Comparison of ENCODE assay signal across 16 cellular contexts in the genomic region with DNA sequence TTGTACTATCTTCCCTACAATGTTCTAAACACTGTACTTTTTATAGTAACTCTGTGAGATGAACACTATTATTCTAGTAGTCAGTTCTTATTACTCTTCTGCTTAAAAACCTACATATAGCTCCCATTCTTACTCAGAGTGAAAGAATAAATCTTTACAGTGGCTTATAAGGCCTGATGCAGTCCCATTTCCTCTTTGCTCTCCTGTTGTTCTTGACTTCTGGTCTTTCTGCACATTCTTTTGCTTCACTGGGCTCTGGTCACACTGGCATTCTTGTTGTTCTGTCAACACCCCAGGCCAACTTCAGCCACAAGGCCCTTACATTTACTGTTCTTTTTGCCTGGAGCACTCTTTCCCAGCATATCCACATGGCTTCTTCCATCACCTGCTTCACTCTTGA. TPM values are rescaled to one million over a fixed set of nuclear protein-coding genes. Genes with fewer than 3 reads are reported as not detected.
A peak's percentile ranks its signal among the peaks of the same experiment; 100 is the strongest.
DNase-seq lines count a peak whose midpoint lies in the region; ATAC-seq and TF ChIP-seq lines count a peak whose summit lies in the region.
"Had no signal": no experiment of that assay in that cellular context is flagged by ENCODE, and none has a peak within 500 bp of the region (broad histone marks: within the 10 kb centered on the region; RNA-seq: fewer than 3 reads in every experiment).

No MANE protein-coding gene starts in this region.

- no peak for TF ChIP-seq CTCF in WERI-Rb-1 (IDR thresholded peaks at IDR 0.05; ENCODE audit: low read depth, low read length)

- peaks cover 11% of the 10 kb centered on the region for H3K36me3 Mint-ChIP-seq in activated T-helper 2 cell treated with anti-CD3 and anti-CD28 coated beads, Interferon-gamma antibody, Interleukin-2, Interleukin-4, amounts not matched to agents 10 μg/mL and 5 μg/mL and 100 μg/mL, durations not matched to agents 14 hours and 24 hours and 36 hours (ENCODE audit: low read depth)
- H3K36me3 Mint-ChIP-seq in activated CD4-positive, alpha-beta memory T cell treated with anti-CD3 and anti-CD28 coated beads for 36 hours: no peaks in the 10 kb centered on the region

- H3K9me3 ChIP-seq in WERI-Rb-1 (ENCODE audit: severe bottlenecking): no peaks in the 10 kb centered on the region
- H3K9me3 ChIP-seq: colonic mucosa, psoas muscle, upper lobe of right lung had no signal

- intact Hi-C loops in activated T-helper 2 cell treated with anti-CD3 and anti-CD28 coated beads, Interferon-gamma antibody, Interleukin-2, Interleukin-4, amounts not matched to agents 10 μg/mL and 5 μg/mL and 100 μg/mL, durations not matched to agents 14 hours and 24 hours and 36 hours (cut with micrococcal nuclease): loop anchor here (2.0 to 5.0 kb wide), 4 partner anchors 14 to 286 kb away; no protein-coding TSS in a partner anchor
- intact Hi-C loops in activated CD4-positive, alpha-beta memory T cell treated with anti-CD3 and anti-CD28 coated beads for 36 hours (cut with micrococcal nuclease): loop anchor here (1.0 to 10.0 kb wide), 5 partner anchors 9 to 352 kb away; no protein-coding TSS in a partner anchor

- no peaks in the 10 kb centered on the region for H3K36me3 ChIP-seq in WERI-Rb-1
- H3K36me3 ChIP-seq: colonic mucosa, upper lobe of right lung had no signal

- no peak overlapping the region for H3K27ac ChIP-seq in WERI-Rb-1
- H3K27ac ChIP-seq: colonic mucosa, psoas muscle, upper lobe of right lung, VCaP had no signal

- H3K9me3 Mint-ChIP-seq in activated T-helper 2 cell treated with anti-CD3 and anti-CD28 coated beads, Interferon-gamma antibody, Interleukin-2, Interleukin-4, amounts not matched to agents 10 μg/mL and 5 μg/mL and 100 μg/mL, durations not matched to agents 14 hours and 24 hours and 36 hours: peaks cover 11% of the 10 kb centered on the region
- no peaks in the 10 kb centered on the region for H3K9me3 Mint-ChIP-seq in activated CD4-positive, alpha-beta memory T cell treated with anti-CD3 and anti-CD28 coated beads for 36 hours
- H3K9me3 Mint-ChIP-seq: H9 had no signal

- ATAC-seq in GM19372 (IDR thresholded peaks at IDR 0.05; ENCODE audit: low read depth, unreplicated experiment) (peak; percentile 38), HG02973 (IDR thresholded peaks at IDR 0.05; ENCODE audit: unreplicated experiment) (peak; percentile 45)
- ATAC-seq: psoas muscle had no signal

- H3K27ac Mint-ChIP-seq in activated T-helper 2 cell treated with anti-CD3 and anti-CD28 coated beads, Interferon-gamma antibody, Interleukin-2, Interleukin-4, amounts not matched to agents 10 μg/mL and 5 μg/mL and 100 μg/mL, durations not matched to agents 14 hours and 24 hours and 36 hours: peak overlapping the region; percentile 24
- no peak overlapping the region for H3K27ac Mint-ChIP-seq in activated CD4-positive, alpha-beta memory T cell treated with anti-CD3 and anti-CD28 coated beads for 36 hours
- H3K27ac Mint-ChIP-seq: H9 had no signal

- DNase-seq in EH (ENCODE audit: low read depth) (peak; percentile 30), NCI-H2196 treated with DMSO at 0.1 percent for 48 hours (lab: John Stamatoyannopoulos, UW; ENCODE audit: unreplicated experiment) (no peak), WERI-Rb-1 (no peak), NCI-H1105 (lab: John Stamatoyannopoulos, UW) (no peak)
- no peak for DNase-seq in activated T-helper 2 cell treated with anti-CD3 and anti-CD28 coated beads, Interferon-gamma antibody, Interleukin-2, Interleukin-4, amounts not matched to agents 10 μg/mL and 5 μg/mL and 100 μg/mL, durations not matched to agents 14 hours and 24 hours and 36 hours (ENCODE audit: low spot score)
- DNase-seq in activated CD4-positive, alpha-beta memory T cell treated with anti-CD3 and anti-CD28 coated beads for 36 hours: no peak
- DNase-seq: colonic mucosa, foreskin fibroblast, GDM1, H9, IMR-90, psoas muscle, upper lobe of right lung had no signal

- no peak overlapping the region for H3K4me3 Mint-ChIP-seq in activated T-helper 2 cell treated with anti-CD3 and anti-CD28 coated beads, Interferon-gamma antibody, Interleukin-2, Interleukin-4, amounts not matched to agents 10 μg/mL and 5 μg/mL and 100 μg/mL, durations not matched to agents 14 hours and 24 hours and 36 hours (ENCODE audit: low read depth)
- no peak overlapping the region for H3K4me3 Mint-ChIP-seq in activated CD4-positive, alpha-beta memory T cell treated with anti-CD3 and anti-CD28 coated beads for 36 hours
- H3K4me3 Mint-ChIP-seq: H9 had no signal

- POLR2A ChIA-PET in activated CD4-positive, alpha-beta memory T cell treated with anti-CD3 and anti-CD28 coated beads for 36 hours (lab: Charles Lee): no interaction called here

- H3K27me3 ChIP-seq in WERI-Rb-1 (ENCODE audit: insufficient read depth, low read depth, severe bottlenecking): no peaks in the 10 kb centered on the region
- H3K27me3 ChIP-seq: colonic mucosa, upper lobe of right lung had no signal

- CTCF ChIA-PET in activated CD4-positive, alpha-beta memory T cell treated with anti-CD3 and anti-CD28 coated beads for 36 hours (lab: Charles Lee): no interaction called here

- no peak overlapping the region for H3K4me3 ChIP-seq in WERI-Rb-1 (ENCODE audit: low read depth, low read length)
- H3K4me3 ChIP-seq: colonic mucosa, psoas muscle, upper lobe of right lung had no signal

- no peaks in the 10 kb centered on the region for H3K27me3 Mint-ChIP-seq in activated T-helper 2 cell treated with anti-CD3 and anti-CD28 coated beads, Interferon-gamma antibody, Interleukin-2, Interleukin-4, amounts not matched to agents 10 μg/mL and 5 μg/mL and 100 μg/mL, durations not matched to agents 14 hours and 24 hours and 36 hours (ENCODE audit: low read depth)
- H3K27me3 Mint-ChIP-seq in activated CD4-positive, alpha-beta memory T cell treated with anti-CD3 and anti-CD28 coated beads for 36 hours: no peaks in the 10 kb centered on the region

- H3K4me1 Mint-ChIP-seq in activated T-helper 2 cell treated with anti-CD3 and anti-CD28 coated beads, Interferon-gamma antibody, Interleukin-2, Interleukin-4, amounts not matched to agents 10 μg/mL and 5 μg/mL and 100 μg/mL, durations not matched to agents 14 hours and 24 hours and 36 hours (ENCODE audit: low read depth): peaks cover 62% of the 10 kb centered on the region
- H3K4me1 Mint-ChIP-seq in activated CD4-positive, alpha-beta memory T cell treated with anti-CD3 and anti-CD28 coated beads for 36 hours (ENCODE audit: low read depth): peaks cover 25% of the 10 kb centered on the region
- H3K4me1 Mint-ChIP-seq: H9 had no signal

RNA-seq across cellular contexts. Expression of a gene that starts 58.2 kb away (rescaled TPM):
- total RNA-seq in activated T-helper 2 cell treated with anti-CD3 and anti-CD28 coated beads, Interferon-gamma antibody, Interleukin-2, Interleukin-4, amounts not matched to agents 10 μg/mL and 5 μg/mL and 100 μg/mL, durations not matched to agents 14 hours and 24 hours and 36 hours: 5.1 and 5.6 TPM in 2 replicates
- under 1 TPM; 0.52 to 0.94 TPM for total RNA-seq in activated CD4-positive, alpha-beta memory T cell treated with anti-CD3 and anti-CD28 coated beads for 36 hours
- total RNA-seq: colonic mucosa, H9, IMR-90 had no signal
